ENCODE assay signal across 1 cellular context in the genomic region with DNA sequence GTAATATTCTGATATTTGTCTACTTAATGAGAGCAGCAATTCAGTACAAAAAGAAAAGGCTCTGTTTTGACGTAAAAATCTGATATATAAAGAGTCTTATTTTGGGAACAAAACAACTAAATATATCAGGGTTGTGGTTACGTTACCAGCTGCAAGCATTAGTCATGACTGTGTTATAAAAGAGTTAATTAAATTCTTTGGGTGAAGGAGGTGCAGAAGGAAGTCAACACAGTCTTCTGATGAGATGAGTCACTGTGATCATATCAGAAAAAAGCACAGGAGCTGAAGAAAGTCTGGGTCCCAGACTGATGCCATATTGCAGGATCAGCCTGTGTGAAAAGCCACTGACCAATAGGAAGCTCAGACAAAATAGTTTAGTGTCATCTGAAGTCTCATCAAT.
TF ChIP-seq lines count a peak whose summit lies in the region.

No MANE protein-coding gene starts in this region.

TF ChIP-seq in SK-N-SH, 30 proteins besides CTCF, POLR2A, EP300 and RAD21 (continued from another document):
- TF ChIP-seq, protein P1, sequence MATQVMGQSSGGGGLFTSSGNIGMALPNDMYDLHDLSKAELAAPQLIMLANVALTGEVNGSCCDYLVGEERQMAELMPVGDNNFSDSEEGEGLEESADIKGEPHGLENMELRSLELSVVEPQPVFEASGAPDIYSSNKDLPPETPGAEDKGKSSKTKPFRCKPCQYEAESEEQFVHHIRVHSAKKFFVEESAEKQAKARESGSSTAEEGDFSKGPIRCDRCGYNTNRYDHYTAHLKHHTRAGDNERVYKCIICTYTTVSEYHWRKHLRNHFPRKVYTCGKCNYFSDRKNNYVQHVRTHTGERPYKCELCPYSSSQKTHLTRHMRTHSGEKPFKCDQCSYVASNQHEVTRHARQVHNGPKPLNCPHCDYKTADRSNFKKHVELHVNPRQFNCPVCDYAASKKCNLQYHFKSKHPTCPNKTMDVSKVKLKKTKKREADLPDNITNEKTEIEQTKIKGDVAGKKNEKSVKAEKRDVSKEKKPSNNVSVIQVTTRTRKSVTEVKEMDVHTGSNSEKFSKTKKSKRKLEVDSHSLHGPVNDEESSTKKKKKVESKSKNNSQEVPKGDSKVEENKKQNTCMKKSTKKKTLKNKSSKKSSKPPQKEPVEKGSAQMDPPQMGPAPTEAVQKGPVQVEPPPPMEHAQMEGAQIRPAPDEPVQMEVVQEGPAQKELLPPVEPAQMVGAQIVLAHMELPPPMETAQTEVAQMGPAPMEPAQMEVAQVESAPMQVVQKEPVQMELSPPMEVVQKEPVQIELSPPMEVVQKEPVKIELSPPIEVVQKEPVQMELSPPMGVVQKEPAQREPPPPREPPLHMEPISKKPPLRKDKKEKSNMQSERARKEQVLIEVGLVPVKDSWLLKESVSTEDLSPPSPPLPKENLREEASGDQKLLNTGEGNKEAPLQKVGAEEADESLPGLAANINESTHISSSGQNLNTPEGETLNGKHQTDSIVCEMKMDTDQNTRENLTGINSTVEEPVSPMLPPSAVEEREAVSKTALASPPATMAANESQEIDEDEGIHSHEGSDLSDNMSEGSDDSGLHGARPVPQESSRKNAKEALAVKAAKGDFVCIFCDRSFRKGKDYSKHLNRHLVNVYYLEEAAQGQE (IDR thresholded peaks at IDR 0.05; ENCODE audit: low read depth, low read length): no peak
- peak; percentile 47; the same call in 1 of the 2 replicates for TF ChIP-seq MEF2A (IDR thresholded peaks at IDR 0.05; ENCODE audit: borderline replicate concordance, low read depth)
- TF ChIP-seq POLR2AphosphoS5 (IDR thresholded peaks at IDR 0.05; ENCODE audit: low read depth, low read length): no peak
- TF ChIP-seq, protein P2, sequence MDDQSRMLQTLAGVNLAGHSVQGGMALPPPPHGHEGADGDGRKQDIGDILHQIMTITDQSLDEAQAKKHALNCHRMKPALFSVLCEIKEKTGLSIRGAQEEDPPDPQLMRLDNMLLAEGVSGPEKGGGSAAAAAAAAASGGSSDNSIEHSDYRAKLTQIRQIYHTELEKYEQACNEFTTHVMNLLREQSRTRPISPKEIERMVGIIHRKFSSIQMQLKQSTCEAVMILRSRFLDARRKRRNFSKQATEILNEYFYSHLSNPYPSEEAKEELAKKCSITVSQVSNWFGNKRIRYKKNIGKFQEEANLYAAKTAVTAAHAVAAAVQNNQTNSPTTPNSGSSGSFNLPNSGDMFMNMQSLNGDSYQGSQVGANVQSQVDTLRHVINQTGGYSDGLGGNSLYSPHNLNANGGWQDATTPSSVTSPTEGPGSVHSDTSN (IDR thresholded peaks at IDR 0.05): no peak
- TF ChIP-seq, protein P3, sequence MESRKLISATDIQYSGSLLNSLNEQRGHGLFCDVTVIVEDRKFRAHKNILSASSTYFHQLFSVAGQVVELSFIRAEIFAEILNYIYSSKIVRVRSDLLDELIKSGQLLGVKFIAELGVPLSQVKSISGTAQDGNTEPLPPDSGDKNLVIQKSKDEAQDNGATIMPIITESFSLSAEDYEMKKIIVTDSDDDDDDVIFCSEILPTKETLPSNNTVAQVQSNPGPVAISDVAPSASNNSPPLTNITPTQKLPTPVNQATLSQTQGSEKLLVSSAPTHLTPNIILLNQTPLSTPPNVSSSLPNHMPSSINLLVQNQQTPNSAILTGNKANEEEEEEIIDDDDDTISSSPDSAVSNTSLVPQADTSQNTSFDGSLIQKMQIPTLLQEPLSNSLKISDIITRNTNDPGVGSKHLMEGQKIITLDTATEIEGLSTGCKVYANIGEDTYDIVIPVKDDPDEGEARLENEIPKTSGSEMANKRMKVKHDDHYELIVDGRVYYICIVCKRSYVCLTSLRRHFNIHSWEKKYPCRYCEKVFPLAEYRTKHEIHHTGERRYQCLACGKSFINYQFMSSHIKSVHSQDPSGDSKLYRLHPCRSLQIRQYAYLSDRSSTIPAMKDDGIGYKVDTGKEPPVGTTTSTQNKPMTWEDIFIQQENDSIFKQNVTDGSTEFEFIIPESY (IDR thresholded peaks at IDR 0.05; ENCODE audit: borderline replicate concordance, low read depth): no peak
- no peak for TF ChIP-seq FOXM1 (IDR thresholded peaks at IDR 0.05; ENCODE audit: low read depth)
- TF ChIP-seq FOXJ3 (CRISPR knock-in tag; IDR thresholded peaks at IDR 0.05): no peak
- TF ChIP-seq YY1 (IDR thresholded peaks at IDR 0.05; ENCODE audit: low read depth): no peak
